Comparison of ENCODE assay signal across 17 cellular contexts in genomic region chr9:42386477-42386876, GRCh38.
A peak's percentile ranks its signal among the peaks of the same experiment; 100 is the strongest.
DNase-seq lines count a peak whose midpoint lies in the region; ATAC-seq, FAIRE-seq and TF ChIP-seq lines count a peak whose summit lies in the region.
"Had no signal": no experiment of that assay in that cellular context is flagged by ENCODE, and none has a peak within 500 bp of the region (broad histone marks: within the 10 kb centered on the region; RNA-seq: fewer than 3 reads in every experiment).

No MANE protein-coding gene starts in this region.

- H3K27ac ChIP-seq in K562 (ENCODE audit: extremely low read depth, low read depth, low read length), result no peak overlapping the region

- intact Hi-C loops in K562 (cut with micrococcal nuclease), result no loop called here

- TF ChIP-seq EP300 in K562 (IDR thresholded peaks at IDR 0.05; ENCODE audit: low read length), result no peak

- no peaks in the 10 kb centered on the region for H3K9me3 ChIP-seq in K562 (replicated peaks; ENCODE audit: control insufficient read depth, insufficient read depth, low read depth, low read length)

- POLR2A ChIA-PET in K562 (lab: Yijun Ruan, JAX), result no interaction called here

- no peaks in the 10 kb centered on the region for H3K9me1 ChIP-seq in K562 (ENCODE audit: control insufficient read depth, insufficient read depth, low read length)

- H3K79me2 ChIP-seq in K562 (ENCODE audit: control insufficient read depth, insufficient read depth, low read length), result no peaks in the 10 kb centered on the region

- no peak overlapping the region for H2AFZ ChIP-seq in K562 (ENCODE audit: low read depth, low read length)

- TF ChIP-seq RAD21 in K562 (CRISPR knock-in tag; conservative IDR thresholded peaks at IDR 0.05 in 1 of 2, IDR thresholded peaks at IDR 0.05 in 1 of 2), result no peak

- no peaks in the 10 kb centered on the region for H3K4me1 ChIP-seq in K562 (replicated peaks in 1 of 2; ENCODE audit: control insufficient read depth in 2 of 2, insufficient read depth in 2 of 2, low read length in 2 of 2)

- H3K36me3 ChIP-seq in K562 (ENCODE audit: control insufficient read depth, insufficient read depth, low read length), result no peaks in the 10 kb centered on the region

- DNase-seq in GM13976 (ENCODE audit: low spot score) (peak; percentile 38), K562 (ENCODE audit: extremely low read depth in 1 of 4, low spot score in 3 of 4) (peak in 3 of 4 experiments; percentile 10 to 18 (median 10)), germinal center (ENCODE audit: low spot score) (peak; percentile 8), urothelium cell line (ENCODE audit: low spot score) (peak; percentile 23), D721Med (ENCODE audit: insufficient read length, low spot score) (no peak), NCI-H1092 treated with DMSO at 0.1 percent for 48 hours (lab: John Stamatoyannopoulos, UW) (no peak)
- no peak for DNase-seq in activated naive CD4-positive, alpha-beta T cell treated with anti-CD3 and anti-CD28 coated beads, Interleukin-2, amount 50 U/mL, for 16 hours
- DNase-seq: CD8-positive, alpha-beta T cell; DMS 273 treated with DMSO at 0.1 percent for 48 hours; GOT3; Kasumi-1; NCI-H1436 treated with DMSO at 0.1 percent for 48 hours; NCI-H2227 treated with DMSO at 0.1 percent for 48 hours; NCI-H526; RPMI8226; SW 1271 had no signal

- in situ Hi-C loops in GM13976 (cut with MboI; ENCODE audit: low sequenced_read_pairs, unreplicated experiment) (no loop called here), K562 (cut with MboI) (no loop called here)

- H3K4me3 ChIP-seq in K562, result no peak overlapping the region

- H4K20me1 ChIP-seq in K562 (replicated peaks; ENCODE audit: control insufficient read depth, insufficient read depth, low read length), result no peaks in the 10 kb centered on the region

- TF ChIP-seq CTCF in GM13976 (IDR thresholded peaks at IDR 0.05; ENCODE audit: borderline replicate concordance, control extremely low read depth, extremely low read depth, insufficient read depth, missing control alignments) (no peak), K562 (IDR thresholded peaks at IDR 0.05 in 2 of 3, conservative IDR thresholded peaks at IDR 0.05 in 1 of 3; ENCODE audit: insufficient read depth in 2 of 3, low read depth in 1 of 3, low read length in 3 of 3) (no peak), D721Med (IDR thresholded peaks at IDR 0.05; ENCODE audit: insufficient read depth, missing control alignments) (no peak)

- no peak for ATAC-seq in K562
- ATAC-seq in GM18868 (IDR thresholded peaks at IDR 0.05; ENCODE audit: unreplicated experiment), result no peak
- ATAC-seq: CD8-positive, alpha-beta T cell had no signal

- H3K4me2 ChIP-seq in K562 (ENCODE audit: insufficient read depth, low read length), result no peak overlapping the region

- TF ChIP-seq POLR2A in K562 (conservative IDR thresholded peaks at IDR 0.05), result no peak

- BruUV-seq in K562 (replicated peaks; lab: Mats Ljungman, UMichigan), result no TSS peak

- H3K27me3 ChIP-seq in K562 (ENCODE audit: control insufficient read depth in 2 of 2, insufficient read depth in 2 of 2, low read length in 2 of 2), result peaks cover 4 to 9% of the 10 kb centered on the region in 2 experiments; a peak in 3 of 5 replicates

- no peak overlapping the region for H3K9ac ChIP-seq in K562 (ENCODE audit: insufficient read depth in 1 of 2, low read depth in 2 of 2, low read length in 2 of 2)

- WGBS in K562 (ENCODE audit: insufficient coverage, low coverage, missing lambda C conversion rate), result 0% methylated on average over 2 of the region's 2 CpGs

- CTCF ChIA-PET in K562 (lab: Yijun Ruan, JAX; ENCODE audit: low intra/inter-chr PET ratio), result no interaction called here

- FAIRE-seq in K562 (lab: Jason Lieb, UNC) (no peak), urothelium cell line (lab: Jason Lieb, UNC) (no peak), D721Med (lab: Jason Lieb, UNC) (no peak)

TF ChIP-seq in K562, 482 proteins besides CTCF, POLR2A, EP300 and RAD21:
- TF ChIP-seq STAT5B (CRISPR knock-in tag; IDR thresholded peaks at IDR 0.05) (no peak), BDP1 (IDR thresholded peaks at IDR 0.05; ENCODE audit: insufficient read depth, insufficient read length) (no peak), MTF1 (CRISPR knock-in tag; IDR thresholded peaks at IDR 0.05; ENCODE audit: borderline replicate concordance) (no peak), MTA1 (IDR thresholded peaks at IDR 0.05; ENCODE audit: borderline replicate concordance) (no peak), MYBL2 (IDR thresholded peaks at IDR 0.05; ENCODE audit: low read depth) (no peak), MYBL2 (CRISPR knock-in tag; IDR thresholded peaks at IDR 0.05; ENCODE audit: borderline replicate concordance) (no peak), TCFL5 (CRISPR knock-in tag; conservative IDR thresholded peaks at IDR 0.05) (no peak)

Comparison
In these comparisons a context has a peak if more than half of its experiments do, and no peak if none do; other contexts are left out.
1. DNase-seq: peak in GM13976 (single experiment), K562 (3 of 4), germinal center (single experiment) and urothelium cell line (single experiment); none in D721Med (single experiment), activated naive CD4-positive, alpha-beta T cell treated with anti-CD3 and anti-CD28 coated beads, Interleukin-2, amount 50 U/mL, for 16 hours (single experiment) and NCI-H1092 treated with DMSO at 0.1 percent for 48 hours (single experiment).